Comparison of ENCODE assay signal across 8 cellular contexts in genomic region chr17:7023576-7024401, GRCh38. TPM values are rescaled to one million over a fixed set of nuclear protein-coding genes. Genes with fewer than 3 reads are reported as not detected.
DNase-seq lines count a peak whose midpoint lies in the region; ATAC-seq, FAIRE-seq and TF ChIP-seq lines count a peak whose summit lies in the region.

No MANE protein-coding gene starts in this region.

- no peak overlapping the region for H2AFZ ChIP-seq in endothelial cell of umbilical vein (ENCODE audit: low read depth, low read length)

- POLR2A ChIA-PET in endothelial cell of umbilical vein (lab: Charles Lee): interaction anchor here (0.7 to 3.4 kb wide), 6 partner anchors 9 to 1441 kb away, joined by 3 to 23 read pairs (median 6); partner anchors contain the start of genes RNASEK and SLC16A13

- FAIRE-seq in GM12892 (lab: Jason Lieb, UNC): peak; percentile 86
- peak; percentile 94 for FAIRE-seq in endothelial cell of umbilical vein (lab: Jason Lieb, UNC)

- no peak for TF ChIP-seq POLR2A in GM12892 (IDR thresholded peaks at IDR 0.05; ENCODE audit: low read depth, low read length)
- peak; percentile 78 for TF ChIP-seq POLR2A in endothelial cell of umbilical vein (IDR thresholded peaks at IDR 0.05; ENCODE audit: low read depth, low read length)

- H3K9ac ChIP-seq in endothelial cell of umbilical vein (replicated peaks; ENCODE audit: extremely low read depth, insufficient read depth, low read length): peak overlapping the region; percentile 100

- TF ChIP-seq CTCF in endothelial cell of umbilical vein (IDR thresholded peaks at IDR 0.05; ENCODE audit: extremely low read depth in 1 of 2, insufficient read depth in 1 of 2, low read depth in 1 of 2, low read length in 2 of 2): no peak

- H3K4me3 Mint-ChIP-seq in memory B cell: peak overlapping the region; percentile 81

- peaks cover 26 to 34% of the 10 kb centered on the region in 2 experiments for H3K36me3 ChIP-seq in endothelial cell of umbilical vein (ENCODE audit: control insufficient read depth in 2 of 2, extremely low read depth in 1 of 2, insufficient read depth in 2 of 2, low read length in 2 of 2)

- peak; percentile 72 for ATAC-seq in memory B cell (ENCODE audit: low read depth)
- ATAC-seq in GM19467 (IDR thresholded peaks at IDR 0.05; ENCODE audit: unreplicated experiment): no peak

- peak overlapping the region; percentile 96 for H3K27ac ChIP-seq in endothelial cell of umbilical vein (ENCODE audit: insufficient read depth, low read depth, low read length)

- H3K4me2 ChIP-seq in endothelial cell of umbilical vein (ENCODE audit: insufficient read depth, low read length): peak overlapping the region; percentile 79

- H3K27ac Mint-ChIP-seq in memory B cell: peak overlapping the region; percentile 95

- H3K27me3 Mint-ChIP-seq in memory B cell: no peaks in the 10 kb centered on the region

- H3K27me3 ChIP-seq in endothelial cell of umbilical vein (ENCODE audit: control insufficient read depth in 2 of 2, insufficient read depth in 2 of 2, low read length in 2 of 2): no peaks in the 10 kb centered on the region

- CTCF ChIA-PET in endothelial cell of umbilical vein (lab: Charles Lee): interaction anchor here (0.6 to 3.6 kb wide), 6 partner anchors 12 to 113 kb away, joined by 3 to 91 read pairs (median 4); partner anchors contain the start of genes RNASEK and SLC16A13

- peaks cover 74% of the 10 kb centered on the region for H3K4me1 ChIP-seq in endothelial cell of umbilical vein (ENCODE audit: control insufficient read depth, extremely low read depth, insufficient read depth, low read length)

- DNase-seq in GM12892 (ENCODE audit: insufficient read length) (peak; percentile 95), NCI-H460 (ENCODE audit: extremely low read depth, low read depth) (peak; percentile 91), endothelial cell of umbilical vein (ENCODE audit: low read depth, low spot score) (peak; percentile 100), memory B cell (ENCODE audit: low spot score in 2 of 2) (peak; percentile 93 to 94), NCI-H187 treated with DMSO at 0.1 percent for 48 hours (lab: John Stamatoyannopoulos, UW) (no peak)
- peak; percentile 93 for DNase-seq in activated CD8-positive, alpha-beta memory T cell treated with anti-CD3 and anti-CD28 coated beads, Interleukin-2, amount 50 U/mL, for 4 hours
- peak; percentile 91 to 95 (median 93) for DNase-seq in stimulated activated CD4-positive, alpha-beta T cell treated with anti-CD3 and anti-CD28 coated beads, TNF-alpha, amount 100 ng/mL, for 48 hours (ENCODE audit: low read depth in 3 of 3)

- dilution Hi-C loops in endothelial cell of umbilical vein (cut with MboI; ENCODE audit: extremely low pct_ligation_motif_present, low sequenced_read_pairs): no loop called here

- H3K4me3 ChIP-seq in endothelial cell of umbilical vein (replicated peaks in 1 of 3; ENCODE audit: insufficient read depth in 1 of 3, low read depth in 1 of 3, low read length in 3 of 3): peak overlapping the region; percentile 59 to 90 (median 76)

- BruUV-seq in endothelial cell of umbilical vein (replicated peaks; lab: Mats Ljungman, UMichigan): no TSS peak

- H3K9me3 ChIP-seq in endothelial cell of umbilical vein (replicated peaks; ENCODE audit: control insufficient read depth, insufficient read depth, low read length): no peaks in the 10 kb centered on the region

- no peaks in the 10 kb centered on the region for H4K20me1 ChIP-seq in endothelial cell of umbilical vein (replicated peaks; ENCODE audit: control insufficient read depth, extremely low read depth, insufficient read depth, low read length)

- no peaks in the 10 kb centered on the region for H3K9me1 ChIP-seq in endothelial cell of umbilical vein (replicated peaks; ENCODE audit: control insufficient read depth, extremely low read depth, insufficient read depth, low read length)

- no peaks in the 10 kb centered on the region for H3K36me3 Mint-ChIP-seq in memory B cell

- no peaks in the 10 kb centered on the region for H3K9me3 Mint-ChIP-seq in memory B cell

- intact Hi-C loops in endothelial cell of umbilical vein (cut with micrococcal nuclease): loop anchor here (2.0 to 10.0 kb wide), 2 partner anchors 271 to 831 kb away; partner anchors contain the start of genes CYB5D1, NAA38 and TMEM88

- peaks cover 57% of the 10 kb centered on the region for H3K79me2 ChIP-seq in endothelial cell of umbilical vein (ENCODE audit: control insufficient read depth, insufficient read depth, low read length)

- H3K4me1 Mint-ChIP-seq in memory B cell: peaks cover 22% of the 10 kb centered on the region

TF ChIP-seq in endothelial cell of umbilical vein, 7 proteins besides CTCF, POLR2A, EP300 and RAD21 (continues in another document):
- TF ChIP-seq POLR2AphosphoS5 (IDR thresholded peaks at IDR 0.05; ENCODE audit: insufficient read depth, low read depth, low read length) (peak; percentile 91), MAX (IDR thresholded peaks at IDR 0.05; ENCODE audit: insufficient read depth, insufficient read length) (peak; percentile 33)

RNA-seq across cellular contexts. Expression of gene BCL6B, which starts 0.9 kb away (rescaled TPM):
- polyA plus RNA-seq in GM12892 (2012; ENCODE audit: missing spikeins): not detected
- not detected in 2 replicates for total RNA-seq in NCI-H460 (2014; rRNA removed; shearing (Covaris generic))
- polyA plus RNA-seq in NCI-H460 (2014; cell fraction: nucleus; rRNA removed): 0.03 TPM in 1 of 2 replicates, not detected in the other
- 160 and 163 TPM in 2 replicates for total RNA-seq in endothelial cell of umbilical vein
- 93.5 and 94.5 TPM in 2 replicates for polyA plus RNA-seq in endothelial cell of umbilical vein
- polyA plus RNA-seq in endothelial cell of umbilical vein (2011; cell fraction: cytosol; rRNA removed): 43.3 and 56.6 TPM in 2 replicates
- 146 and 202 TPM in 2 replicates for polyA plus RNA-seq in endothelial cell of umbilical vein (2011; cell fraction: nucleus; rRNA removed)
- polyA plus RNA-seq in endothelial cell of umbilical vein (2012): 100 and 123 TPM in 2 replicates
- polyA minus RNA-seq in endothelial cell of umbilical vein: 66.4 and 74.7 TPM in 2 replicates
- not detected for polyA minus RNA-seq in endothelial cell of umbilical vein (2011; cell fraction: cytosol; rRNA and poly(A)+ RNA removed)
- 69.6 and 113 TPM in 2 replicates for polyA minus RNA-seq in endothelial cell of umbilical vein (2011; cell fraction: nucleus; rRNA and poly(A)+ RNA removed)

RNA-seq across cellular contexts. Expression of gene RNASEK, which starts 11.4 kb away (rescaled TPM):
- 120 TPM for polyA plus RNA-seq in GM12892 (2012; ENCODE audit: missing spikeins)
- total RNA-seq in NCI-H460 (2014; rRNA removed; shearing (Covaris generic)): 276 and 291 TPM in 2 replicates
- 223 and 384 TPM in 2 replicates for polyA plus RNA-seq in NCI-H460 (2014; cell fraction: nucleus; rRNA removed)
- total RNA-seq in endothelial cell of umbilical vein: 272 and 287 TPM in 2 replicates
- 309 and 319 TPM in 2 replicates for polyA plus RNA-seq in endothelial cell of umbilical vein
- 279 and 315 TPM in 2 replicates for polyA plus RNA-seq in endothelial cell of umbilical vein (2011; cell fraction: cytosol; rRNA removed)
- polyA plus RNA-seq in endothelial cell of umbilical vein (2011; cell fraction: nucleus; rRNA removed): 116 and 141 TPM in 2 replicates
- polyA plus RNA-seq in endothelial cell of umbilical vein (2012): 589 and 679 TPM in 2 replicates
- 196 and 216 TPM in 2 replicates for polyA minus RNA-seq in endothelial cell of umbilical vein
- 135 TPM for polyA minus RNA-seq in endothelial cell of umbilical vein (2011; cell fraction: cytosol; rRNA and poly(A)+ RNA removed)
- 63.9 and 81.2 TPM in 2 replicates for polyA minus RNA-seq in endothelial cell of umbilical vein (2011; cell fraction: nucleus; rRNA and poly(A)+ RNA removed)

RNA-seq across cellular contexts. Expression of gene SLC16A13, which starts 12.0 kb away (rescaled TPM):
- polyA plus RNA-seq in GM12892 (2012; ENCODE audit: missing spikeins): 2.2 TPM
- 0.49 and 1.2 TPM in 2 replicates for total RNA-seq in NCI-H460 (2014; rRNA removed; shearing (Covaris generic))
- 0.79 and 0.81 TPM in 2 replicates for polyA plus RNA-seq in NCI-H460 (2014; cell fraction: nucleus; rRNA removed)
- 18.6 and 24.7 TPM in 2 replicates for total RNA-seq in endothelial cell of umbilical vein
- 16.8 and 18.4 TPM in 2 replicates for polyA plus RNA-seq in endothelial cell of umbilical vein
- 6.4 and 8.0 TPM in 2 replicates for polyA plus RNA-seq in endothelial cell of umbilical vein (2011; cell fraction: cytosol; rRNA removed)
- 8.8 and 10.8 TPM in 2 replicates for polyA plus RNA-seq in endothelial cell of umbilical vein (2011; cell fraction: nucleus; rRNA removed)
- 7.9 and 12.0 TPM in 2 replicates for polyA plus RNA-seq in endothelial cell of umbilical vein (2012)
- polyA minus RNA-seq in endothelial cell of umbilical vein: 13.8 and 17.9 TPM in 2 replicates
- 1.8 TPM for polyA minus RNA-seq in endothelial cell of umbilical vein (2011; cell fraction: cytosol; rRNA and poly(A)+ RNA removed)
- polyA minus RNA-seq in endothelial cell of umbilical vein (2011; cell fraction: nucleus; rRNA and poly(A)+ RNA removed): 5.2 and 6.5 TPM in 2 replicates

RNA-seq across cellular contexts. Expression of gene SLC16A11, which starts 20.1 kb away (rescaled TPM):
- polyA plus RNA-seq in GM12892 (2012; ENCODE audit: missing spikeins): 0.57 TPM
- total RNA-seq in NCI-H460 (2014; rRNA removed; shearing (Covaris generic)): 0.12 TPM in 1 of 2 replicates, not detected in the other
- polyA plus RNA-seq in NCI-H460 (2014; cell fraction: nucleus; rRNA removed): not detected in 2 replicates
- 0.53 and 0.95 TPM in 2 replicates for total RNA-seq in endothelial cell of umbilical vein
- 1.1 and 1.4 TPM in 2 replicates for polyA plus RNA-seq in endothelial cell of umbilical vein
- 0.52 and 0.68 TPM in 2 replicates for polyA plus RNA-seq in endothelial cell of umbilical vein (2011; cell fraction: cytosol; rRNA removed)
- polyA plus RNA-seq in endothelial cell of umbilical vein (2011; cell fraction: nucleus; rRNA removed): 1.8 and 2.0 TPM in 2 replicates
- 0.21 and 0.46 TPM in 2 replicates for polyA plus RNA-seq in endothelial cell of umbilical vein (2012)
- not detected in 2 replicates for polyA minus RNA-seq in endothelial cell of umbilical vein
- not detected for polyA minus RNA-seq in endothelial cell of umbilical vein (2011; cell fraction: cytosol; rRNA and poly(A)+ RNA removed)
- polyA minus RNA-seq in endothelial cell of umbilical vein (2011; cell fraction: nucleus; rRNA and poly(A)+ RNA removed): 1.2 TPM in 1 of 2 replicates, not detected in the other

RNA-seq across cellular contexts. Expression of gene ALOX12, which starts 27.9 kb away (rescaled TPM):
- polyA plus RNA-seq in GM12892 (2012; ENCODE audit: missing spikeins): 0.89 TPM
- not detected in 2 replicates for total RNA-seq in NCI-H460 (2014; rRNA removed; shearing (Covaris generic))
- polyA plus RNA-seq in NCI-H460 (2014; cell fraction: nucleus; rRNA removed): not detected in 2 replicates
- not detected in 2 replicates for total RNA-seq in endothelial cell of umbilical vein
- not detected in 2 replicates for polyA plus RNA-seq in endothelial cell of umbilical vein
- polyA plus RNA-seq in endothelial cell of umbilical vein (2011; cell fraction: cytosol; rRNA removed): 0.03 TPM in 1 of 2 replicates, not detected in the other
- not detected in 2 replicates for polyA plus RNA-seq in endothelial cell of umbilical vein (2011; cell fraction: nucleus; rRNA removed)
- 0.16 and 0.52 TPM in 2 replicates for polyA plus RNA-seq in endothelial cell of umbilical vein (2012)
- not detected in 2 replicates for polyA minus RNA-seq in endothelial cell of umbilical vein
- polyA minus RNA-seq in endothelial cell of umbilical vein (2011; cell fraction: cytosol; rRNA and poly(A)+ RNA removed): not detected
- not detected in 2 replicates for polyA minus RNA-seq in endothelial cell of umbilical vein (2011; cell fraction: nucleus; rRNA and poly(A)+ RNA removed)

Comparison
In these comparisons a context has a peak if more than half of its experiments do, and no peak if none do; other contexts are left out.
1. RNA of gene BCL6B, which starts 0.9 kb away (total RNA-seq): 160 to 163 TPM in endothelial cell of umbilical vein; not detected in NCI-H460; every median in the first group is over 100 times any median in the second.